Comparison of ENCODE assay signal across 8 cellular contexts in genomic region chr4:108060164-108060563, GRCh38.
DNase-seq lines count a peak whose midpoint lies in the region; ATAC-seq and TF ChIP-seq lines count a peak whose summit lies in the region.

No MANE protein-coding gene starts in this region.

- no peaks in the 10 kb centered on the region for H3K9me2 ChIP-seq in Karpas-422 (replicated peaks; ENCODE audit: insufficient read depth, low read length)

- TF ChIP-seq POLR2A in adrenal gland (IDR thresholded peaks at IDR 0.05), result no peak

- no peaks in the 10 kb centered on the region for H4K20me1 ChIP-seq in Karpas-422 (ENCODE audit: insufficient read depth, low read depth, low read length)

- no peak overlapping the region for H3K4me2 ChIP-seq in Karpas-422 (ENCODE audit: low read depth, low read length, poor library complexity, severe bottlenecking)

- H3K4me1 ChIP-seq in Karpas-422 (ENCODE audit: low read length) (no peaks in the 10 kb centered on the region), adrenal gland (replicated peaks in 1 of 2) (no peaks in the 10 kb centered on the region)

- WGBS in adrenal gland, 4 donors, result 47 to 53% (median 49%) methylated on average over 5 of the region's 5 CpGs

- H3K27me3 ChIP-seq in Karpas-422 (ENCODE audit: low read length) (no peaks in the 10 kb centered on the region), adrenal gland (no peaks in the 10 kb centered on the region)

- no peak overlapping the region for H3K27ac ChIP-seq in Karpas-422 (ENCODE audit: low read length)
- H3K27ac ChIP-seq in adrenal gland, result no peak overlapping the region

- TF ChIP-seq CTCF in adrenal gland (IDR thresholded peaks at IDR 0.05), result peak; percentile 7 to 57 (median 48)

- H3K36me3 ChIP-seq in Karpas-422 (ENCODE audit: insufficient read depth, low read length), result no peaks in the 10 kb centered on the region
- no peaks in the 10 kb centered on the region for H3K36me3 ChIP-seq in adrenal gland (replicated peaks in 1 of 2)

- no peaks in the 10 kb centered on the region for H3K79me2 ChIP-seq in Karpas-422 (ENCODE audit: low read length)

- DNase-seq in DMS114 treated with DMSO at 0.1 percent for 48 hours (lab: John Stamatoyannopoulos, UW; ENCODE audit: unreplicated experiment), result peak; percentile 31
- peak; percentile 55 for DNase-seq in Karpas-422
- DNase-seq in adrenal gland, result peak in 6 of 7 donors; percentile 30 to 46 (median 35)
- DNase-seq in kidney tubule cell (ENCODE audit: low spot score), result peak; percentile 25
- DNase-seq in NCI-H510A treated with DMSO at 0.1 percent for 48 hours (lab: John Stamatoyannopoulos, UW), result no peak

- no peak for ATAC-seq in GM18870 (IDR thresholded peaks at IDR 0.05; ENCODE audit: unreplicated experiment)
- ATAC-seq in GM18858 (IDR thresholded peaks at IDR 0.05; ENCODE audit: unreplicated experiment), result no peak
- ATAC-seq in HG03108 (IDR thresholded peaks at IDR 0.05; ENCODE audit: unreplicated experiment), result no peak

- intact Hi-C loops in adrenal gland (cut with DNase I), result no loop called here

- H3K9ac ChIP-seq in Karpas-422 (ENCODE audit: low read length), result no peak overlapping the region

- no peak overlapping the region for H2AFZ ChIP-seq in Karpas-422 (ENCODE audit: low read length)

- no peaks in the 10 kb centered on the region for H3K9me3 ChIP-seq in Karpas-422 (ENCODE audit: low read length)
- H3K9me3 ChIP-seq in adrenal gland (replicated peaks in 1 of 3), result no peaks in the 10 kb centered on the region

- H3K4me3 ChIP-seq in Karpas-422 (ENCODE audit: low read length), result no peak overlapping the region
- H3K4me3 ChIP-seq in adrenal gland, result no peak overlapping the region
